8 cellular contexts compared by ENCODE assay signal in genomic region chr1:39204441-39205081, GRCh38. TPM values are rescaled to one million over a fixed set of nuclear protein-coding genes. Genes with fewer than 3 reads are reported as not detected.
A peak's percentile ranks its signal among the peaks of the same experiment; 100 is the strongest.
DNase-seq lines count a peak whose midpoint lies in the region; ATAC-seq and TF ChIP-seq lines count a peak whose summit lies in the region.

Gene MACF1 (plus strand): TSS chr1:39204695. CDS start chr1:39205023, 328 bp downstream.

- H3K27me3 ChIP-seq in AG04450 (ENCODE audit: control insufficient read depth, insufficient read depth, low read length) (no peaks in the 10 kb centered on the region), iPS-18a (ENCODE audit: control insufficient read depth, insufficient read depth, low read length) (no peaks in the 10 kb centered on the region)

- no peaks in the 10 kb centered on the region for H3K9me3 ChIP-seq in AG04450 (ENCODE audit: control insufficient read depth, insufficient read depth, low read length)
- no peaks in the 10 kb centered on the region for H3K9me3 ChIP-seq in iPS-18a (ENCODE audit: control insufficient read depth, low read depth, low read length)

- TF ChIP-seq CTCF in AG04450 (IDR thresholded peaks at IDR 0.05; ENCODE audit: low read depth, low read length), result peak; percentile 66

- ATAC-seq in SK-N-SH treated with all-trans-retinoic acid at 6 μM for 48 hours (peak; percentile 89), GM18502 (IDR thresholded peaks at IDR 0.05; ENCODE audit: poor library complexity, unreplicated experiment) (no peak), HG02759 (IDR thresholded peaks at IDR 0.05; ENCODE audit: unreplicated experiment) (no peak)

- peaks cover 18% of the 10 kb centered on the region for H3K4me1 ChIP-seq in iPS-18a (ENCODE audit: control insufficient read depth, low read depth, low read length)

- H3K36me3 ChIP-seq in iPS-18a (ENCODE audit: control insufficient read depth, low read depth, low read length), result no peaks in the 10 kb centered on the region

- POLR2A ChIA-PET in AG04450 (lab: Yijun Ruan, JAX), result interaction anchor here (0.9 to 2.0 kb wide), 10 partner anchors 9 to 207 kb away, joined by 3 to 9 read pairs (median 4); no protein-coding TSS in a partner anchor

- peak; percentile 85 for DNase-seq in AG04450 (ENCODE audit: low read depth, low spot score)
- peak; percentile 91 for DNase-seq in H4 (ENCODE audit: low spot score)
- peak; percentile 69 for DNase-seq in brain pericyte (ENCODE audit: low read depth, low spot score)
- peak; percentile 60 for DNase-seq in retina

- CTCF ChIA-PET in AG04450 (lab: Charles Lee), result interaction anchor here (0.8 to 4.6 kb wide), 14 partner anchors 9 to 334 kb away, joined by 3 to 51 read pairs (median 5); no protein-coding TSS in a partner anchor

- H3K9ac ChIP-seq in iPS-18a (ENCODE audit: low read length), result no peak within 1 kb of the TSS

- peak within 1 kb of the TSS; percentile 97 for H3K27ac ChIP-seq in AG04450 (ENCODE audit: low read depth, low read length)
- peak within 1 kb of the TSS; percentile 16 for H3K27ac ChIP-seq in iPS-18a (ENCODE audit: low read length)

- H3K4me3 ChIP-seq in AG04450 (ENCODE audit: low read depth, low read length), result peak within 1 kb of the TSS; percentile 74
- H3K4me3 ChIP-seq in iPS-18a (ENCODE audit: low read length), result peak within 1 kb of the TSS; percentile 6

TF ChIP-seq in SK-N-SH treated with all-trans-retinoic acid at 6 μM for 48 hours, 23 proteins besides CTCF, POLR2A, EP300 and RAD21:
- TF ChIP-seq ESRRG (CRISPR knock-in tag; IDR thresholded peaks at IDR 0.05), result no peak
- no peak for TF ChIP-seq ZNF70 (CRISPR knock-in tag; IDR thresholded peaks at IDR 0.05)

RNA-seq across cellular contexts. Expression of gene MACF1, which starts in this region (rescaled TPM):
- polyA plus RNA-seq in AG04450 (2011; rRNA removed), result 118 and 121 TPM in 2 replicates
- 470 and 541 TPM in 2 replicates for polyA minus RNA-seq in AG04450 (2011; rRNA and poly(A)+ RNA removed)
- total RNA-seq in H4 (2014; rRNA removed; shearing (Covaris generic)), result 34.1 and 38.6 TPM in 2 replicates
